12 cellular contexts compared by ENCODE assay signal in the genomic region with DNA sequence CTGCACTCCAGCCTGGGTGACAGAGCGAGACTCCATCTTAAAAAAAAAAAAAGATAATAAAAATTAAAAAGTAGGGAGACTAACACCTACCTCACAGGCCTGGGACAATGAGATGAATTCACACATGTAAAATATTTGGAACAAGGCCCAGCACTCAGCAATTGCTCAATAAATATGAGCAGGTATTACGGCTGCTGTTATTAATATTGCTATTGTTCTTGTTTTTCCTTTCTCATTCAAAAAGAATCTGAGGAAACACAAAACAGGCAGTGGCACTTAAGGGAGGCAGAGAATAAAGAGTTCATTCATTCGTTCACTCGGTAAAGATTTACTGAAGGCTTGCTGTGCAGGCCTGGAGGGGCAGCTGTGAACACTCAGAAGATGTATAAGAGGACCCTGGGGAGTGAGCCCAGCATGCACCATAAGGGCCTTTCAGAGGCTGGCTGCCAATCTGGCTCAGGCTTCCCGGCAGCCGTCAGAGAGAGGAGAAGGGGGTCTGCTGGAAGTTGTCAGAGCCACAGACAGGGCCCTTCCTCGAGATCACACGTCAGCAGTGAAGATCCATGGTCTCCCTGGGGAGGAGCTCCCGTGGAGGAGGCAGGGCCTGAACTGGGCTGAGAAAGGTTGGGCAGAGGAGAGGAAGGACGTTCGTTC. TPM values are rescaled to one million over a fixed set of nuclear protein-coding genes. Genes with fewer than 3 reads are reported as not detected.
DNase-seq lines count a peak whose midpoint lies in the region; ATAC-seq and TF ChIP-seq lines count a peak whose summit lies in the region.
"Had no signal": no experiment of that assay in that cellular context is flagged by ENCODE, and none has a peak within 500 bp of the region (broad histone marks: within the 10 kb centered on the region; RNA-seq: fewer than 3 reads in every experiment).

No MANE protein-coding gene starts in this region.

- H3K9me3 Mint-ChIP-seq in nephron progenitor cell = no peaks in the 10 kb centered on the region

- H3K9me3 ChIP-seq in breast epithelium = no peaks in the 10 kb centered on the region

- no peaks in the 10 kb centered on the region for H3K36me3 ChIP-seq in breast epithelium

- peak in 2 of 3 experiments; percentile 53 to 79 for DNase-seq in NCI-H1417 (lab: John Stamatoyannopoulos, UW)
- DNase-seq in NCI-H1417 treated with DMSO at 0.1 percent for 48 hours (lab: John Stamatoyannopoulos, UW) = no peak
- DNase-seq in NCI-H1694 treated with DMSO at 0.1 percent for 48 hours (lab: John Stamatoyannopoulos, UW) = peak; percentile 80
- no peak for DNase-seq in breast epithelium (ENCODE audit: low spot score in 2 of 2)
- DNase-seq in nephron progenitor cell = no peak
- no peak for DNase-seq in NAMALWA (ENCODE audit: low spot score)
- DNase-seq: right cardiac atrium, T1000 had no signal

- peak overlapping the region; percentile 16 for H3K4me3 Mint-ChIP-seq in nephron progenitor cell
- H3K4me3 Mint-ChIP-seq: activated naive CD8-positive, alpha-beta T cell had no signal

- H3K4me1 ChIP-seq in breast epithelium = peaks cover 8 to 19% of the 10 kb centered on the region in 2 donors

- TF ChIP-seq CTCF in breast epithelium (IDR thresholded peaks at IDR 0.05) (no peak), nephron progenitor cell (IDR thresholded peaks at IDR 0.05) (no peak)

- peaks cover 42% of the 10 kb centered on the region for H3K4me1 Mint-ChIP-seq in nephron progenitor cell

- H3K27me3 Mint-ChIP-seq in nephron progenitor cell (ENCODE audit: low read depth, poor library complexity) = peaks cover 34% of the 10 kb centered on the region
- H3K27me3 Mint-ChIP-seq: activated naive CD8-positive, alpha-beta T cell had no signal

- H3K4me3 ChIP-seq in breast epithelium = no peak overlapping the region

- intact Hi-C loops in breast epithelium (cut with DNase I; ENCODE audit: low total_unique reads) = no loop called here

- ATAC-seq in GM21529 (IDR thresholded peaks at IDR 0.05; ENCODE audit: unreplicated experiment) (no peak), GM19395 (IDR thresholded peaks at IDR 0.05; ENCODE audit: unreplicated experiment) (no peak)
- ATAC-seq: right cardiac atrium had no signal

- TF ChIP-seq POLR2A in breast epithelium (IDR thresholded peaks at IDR 0.05) = no peak

- H3K27ac Mint-ChIP-seq in nephron progenitor cell = no peak overlapping the region
- H3K27ac Mint-ChIP-seq: activated naive CD8-positive, alpha-beta T cell had no signal

- H3K27ac ChIP-seq in breast epithelium = peak overlapping the region; percentile 68 to 74
- H3K27ac ChIP-seq: 22Rv1 had no signal

- no peaks in the 10 kb centered on the region for H3K36me3 Mint-ChIP-seq in nephron progenitor cell (ENCODE audit: low read depth)
- H3K36me3 Mint-ChIP-seq: activated naive CD8-positive, alpha-beta T cell had no signal

- H3K27me3 ChIP-seq in breast epithelium = no peaks in the 10 kb centered on the region

RNA-seq across cellular contexts. Expression of a gene that starts 51.6 kb away (rescaled TPM):
- total RNA-seq in breast epithelium = 10 to 100 TPM; 24.2 to 43.3 (median 36.1) TPM

Comparison
In these comparisons a context has a peak if more than half of its experiments do, and no peak if none do; other contexts are left out.
1. DNase-seq: peak in NCI-H1417 (2 of 3) and NCI-H1694 treated with DMSO at 0.1 percent for 48 hours (single experiment); none in NCI-H1417 treated with DMSO at 0.1 percent for 48 hours (single experiment), breast epithelium (0 of 2), nephron progenitor cell (single experiment) and NAMALWA (single experiment).